ENCODE assay signal across 8 cellular contexts in genomic region chr6:52577022-52577777, GRCh38. TPM values are rescaled to one million over a fixed set of nuclear protein-coding genes. Genes with fewer than 3 reads are reported as not detected.
A peak's percentile ranks its signal among the peaks of the same experiment; 100 is the strongest.
DNase-seq lines count a peak whose midpoint lies in the region; ATAC-seq and TF ChIP-seq lines count a peak whose summit lies in the region.

A gene with protein sequence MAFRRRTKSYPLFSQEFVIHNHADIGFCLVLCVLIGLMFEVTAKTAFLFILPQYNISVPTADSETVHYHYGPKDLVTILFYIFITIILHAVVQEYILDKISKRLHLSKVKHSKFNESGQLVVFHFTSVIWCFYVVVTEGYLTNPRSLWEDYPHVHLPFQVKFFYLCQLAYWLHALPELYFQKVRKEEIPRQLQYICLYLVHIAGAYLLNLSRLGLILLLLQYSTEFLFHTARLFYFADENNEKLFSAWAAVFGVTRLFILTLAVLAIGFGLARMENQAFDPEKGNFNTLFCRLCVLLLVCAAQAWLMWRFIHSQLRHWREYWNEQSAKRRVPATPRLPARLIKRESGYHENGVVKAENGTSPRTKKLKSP (minus strand): TSS chr6:52577060. CDS start chr6:52576915, 145 bp downstream.

- no peaks in the 10 kb centered on the region for H3K9me3 ChIP-seq in lower lobe of right lung

- peak within 1 kb of the TSS; percentile 99 for H3K27ac ChIP-seq in lower lobe of right lung

- H3K27me3 ChIP-seq in lower lobe of right lung (ENCODE audit: low read depth), result no peaks in the 10 kb centered on the region

- H3K4me3 ChIP-seq in AG09309 (ENCODE audit: control insufficient read depth, low read depth, low read length), result peak within 1 kb of the TSS; percentile 93
- peak within 1 kb of the TSS; percentile 86 for H3K4me3 ChIP-seq in lower lobe of right lung

- TF ChIP-seq CTCF in AG09309 (IDR thresholded peaks at IDR 0.05; ENCODE audit: control insufficient read depth, insufficient read depth, low read depth, low read length, missing control alignments), result no peak
- TF ChIP-seq CTCF in lower lobe of right lung (IDR thresholded peaks at IDR 0.05), result peak; percentile 18

- intact Hi-C loops in lower lobe of right lung (cut with DNase I), result no loop called here

- DNase-seq in AG09309 (ENCODE audit: low read depth), result no peak
- DNase-seq in NCI-H526 (lab: John Stamatoyannopoulos, UW), result peak; percentile 30 to 92
- DNase-seq in activated CD4-positive, alpha-beta T cell treated with anti-CD3 and anti-CD28 coated beads, Interleukin-2, amount 50 U/mL, for 48 hours, result peak; percentile 69 to 73
- DNase-seq in ecto neural progenitor cell (ENCODE audit: low spot score), result peak; percentile 89
- peak; percentile 91 for DNase-seq in lower lobe of right lung
- DNase-seq in stimulated activated CD4-positive, alpha-beta T cell treated with anti-CD3 and anti-CD28 coated beads, TNF-alpha, amount 100 ng/mL, for 24 hours (ENCODE audit: low read depth in 3 of 3), result peak; percentile 34 to 71 (median 49)

- peak; percentile 28 for ATAC-seq in GM18870 (IDR thresholded peaks at IDR 0.05; ENCODE audit: unreplicated experiment)
- peak; percentile 45 for ATAC-seq in HG03103 (IDR thresholded peaks at IDR 0.05; ENCODE audit: low read depth, unreplicated experiment)
- peak; percentile 94 to 95 for ATAC-seq in lower lobe of right lung

- H3K36me3 ChIP-seq in lower lobe of right lung, result no peaks in the 10 kb centered on the region

- H3K4me1 ChIP-seq in lower lobe of right lung, result peaks cover 50% of the 10 kb centered on the region

RNA-seq across cellular contexts. Expression of the gene that starts here (rescaled TPM):
- 21.9 TPM for total RNA-seq in lower lobe of right lung

Comparison
In these comparisons a context has a peak if more than half of its experiments do, and no peak if none do; other contexts are left out.
1. ATAC-seq: peak in every context shown above with its lines; median percentile 94 in lower lobe of right lung; 45 in HG03103; 28 in GM18870.